ENCODE assay signal across 9 cellular contexts in the genomic region with DNA sequence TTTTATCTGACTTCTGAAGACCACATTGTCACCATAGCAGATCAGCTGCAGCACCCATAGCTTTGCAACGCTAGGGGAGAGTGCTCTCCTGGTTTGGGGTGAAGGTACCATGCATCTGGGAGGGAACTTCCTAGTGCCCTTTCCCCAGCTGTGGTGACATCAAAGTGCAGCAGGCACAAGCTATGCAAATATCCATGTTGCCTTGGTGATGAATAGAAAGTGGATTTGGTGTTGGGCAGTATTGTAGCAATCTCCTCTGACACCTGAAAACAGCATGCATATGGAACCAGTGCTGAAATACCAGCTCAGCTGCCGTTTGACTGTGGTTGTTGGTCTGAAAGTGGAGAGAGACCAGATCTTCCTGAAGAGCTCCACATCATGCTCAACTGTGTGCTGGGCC. TPM values are rescaled to one million over a fixed set of nuclear protein-coding genes. Genes with fewer than 3 reads are reported as not detected.
DNase-seq lines count a peak whose midpoint lies in the region; ATAC-seq lines count a peak whose summit lies in the region.
"Had no signal": no experiment of that assay in that cellular context is flagged by ENCODE, and none has a peak within 500 bp of the region (broad histone marks: within the 10 kb centered on the region; RNA-seq: fewer than 3 reads in every experiment).

No MANE protein-coding gene starts in this region.

- no peaks in the 10 kb centered on the region for H3K27me3 Mint-ChIP-seq in activated naive CD8-positive, alpha-beta T cell treated with anti-CD3 and anti-CD28 coated beads for 36 hours

- peak overlapping the region; percentile 25 for H3K27ac Mint-ChIP-seq in activated naive CD8-positive, alpha-beta T cell treated with anti-CD3 and anti-CD28 coated beads for 36 hours

- peaks cover 25% of the 10 kb centered on the region for H3K36me3 Mint-ChIP-seq in activated naive CD8-positive, alpha-beta T cell treated with anti-CD3 and anti-CD28 coated beads for 36 hours

- no peak overlapping the region for H3K4me3 Mint-ChIP-seq in activated naive CD8-positive, alpha-beta T cell treated with anti-CD3 and anti-CD28 coated beads for 36 hours

- DNase-seq in activated naive CD8-positive, alpha-beta T cell treated with anti-CD3 and anti-CD28 coated beads for 36 hours, result peak; percentile 24
- no peak for DNase-seq in stimulated activated CD4-positive, alpha-beta T cell treated with anti-CD3 and anti-CD28 coated beads, Interleukin-4, amount 100 ng/mL, for 4 hours
- DNase-seq in NCI-H2107 treated with DMSO at 0.1 percent for 48 hours (lab: John Stamatoyannopoulos, UW; ENCODE audit: unreplicated experiment) (no peak), GM19240 (ENCODE audit: insufficient read length, low spot score) (no peak)
- DNase-seq: PC-3 had no signal

- peaks cover 52% of the 10 kb centered on the region for H3K4me1 Mint-ChIP-seq in activated naive CD8-positive, alpha-beta T cell treated with anti-CD3 and anti-CD28 coated beads for 36 hours

- H3K9me3 Mint-ChIP-seq in activated naive CD8-positive, alpha-beta T cell treated with anti-CD3 and anti-CD28 coated beads for 36 hours, result no peaks in the 10 kb centered on the region

- ATAC-seq in GM18499 (IDR thresholded peaks at IDR 0.05; ENCODE audit: insufficient read depth, unreplicated experiment) (peak; percentile 36), GM21367 (IDR thresholded peaks at IDR 0.05; ENCODE audit: unreplicated experiment) (peak; percentile 47), HG03159 (IDR thresholded peaks at IDR 0.05; ENCODE audit: unreplicated experiment) (peak; percentile 67), HG03039 (IDR thresholded peaks at IDR 0.05; ENCODE audit: unreplicated experiment) (no peak)
- ATAC-seq: PC-3 had no signal

RNA-seq across cellular contexts. Expression of a gene that starts 37.1 kb away (rescaled TPM):
- total RNA-seq in activated naive CD8-positive, alpha-beta T cell treated with anti-CD3 and anti-CD28 coated beads for 36 hours, result 10 to 100 TPM; 19.9 TPM
